Comparison of ENCODE assay signal across 8 cellular contexts in the genomic region with DNA sequence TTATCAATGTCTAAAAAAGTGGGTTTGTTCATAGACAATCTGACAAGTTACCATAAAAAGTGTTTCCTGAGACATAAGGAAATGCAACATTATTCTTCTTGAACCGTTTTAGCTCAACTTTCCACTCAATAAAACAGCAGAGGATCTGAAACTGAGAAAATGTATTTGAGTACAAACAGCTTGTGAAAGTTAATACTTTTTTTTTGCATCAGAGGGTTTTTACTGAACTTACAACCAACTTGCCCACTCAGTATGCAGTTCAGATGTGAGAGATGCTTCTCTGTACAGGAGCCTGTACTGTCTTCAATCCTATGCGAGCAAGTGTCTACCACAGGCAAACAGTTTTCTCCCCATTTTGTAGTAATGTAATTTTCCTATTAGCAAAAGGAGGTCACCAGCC.
ATAC-seq and FAIRE-seq lines count a peak whose summit lies in the region.
"Not testable (repeated sequence)": the region's sequence is repeated elsewhere in the genome, so short reads cannot be mapped to it uniquely, and the experiment has no call there.

No MANE protein-coding gene starts in this region.

- H3K9ac ChIP-seq in BLaER1 treated with 17β-estradiol and CSF1 and Interleukin-3, amounts not matched to agents 10 nM and 100 nM: not testable (repeated sequence)

- peak overlapping the region in 6 of 11 experiments; percentile 5 to 48 (median 46); a peak in 9 of 22 replicates for H3K4me2 ChIP-seq in BLaER1 treated with 17β-estradiol and CSF1 and Interleukin-3, amounts not matched to agents 10 nM and 100 nM

- ATAC-seq in GM18519 (IDR thresholded peaks at IDR 0.05; ENCODE audit: low FRiP score, unreplicated experiment) (peak; percentile 94), GM19372 (IDR thresholded peaks at IDR 0.05; ENCODE audit: low read depth, unreplicated experiment) (peak; percentile 97), GM21447 (IDR thresholded peaks at IDR 0.05; ENCODE audit: unreplicated experiment) (peak; percentile 97), HG02623 (IDR thresholded peaks at IDR 0.05; ENCODE audit: unreplicated experiment) (peak; percentile 92), HG03060 (IDR thresholded peaks at IDR 0.05; ENCODE audit: low read depth, unreplicated experiment) (peak; percentile 81), HG03439 (IDR thresholded peaks at IDR 0.05; ENCODE audit: unreplicated experiment) (peak; percentile 91)

- FAIRE-seq in TTC549 (lab: Jason Lieb, UNC): peak; percentile 3

- not testable (repeated sequence) for H3K4me3 ChIP-seq in BLaER1 treated with 17β-estradiol and CSF1 and Interleukin-3, amounts not matched to agents 10 nM and 100 nM

- not testable (repeated sequence) for H4K20me1 ChIP-seq in BLaER1 treated with 17β-estradiol and CSF1 and Interleukin-3, amounts not matched to agents 10 nM and 100 nM

- H3K27ac ChIP-seq in BLaER1 treated with 17β-estradiol and CSF1 and Interleukin-3, amounts not matched to agents 10 nM and 100 nM: not testable (repeated sequence)

- H3K4me1 ChIP-seq in BLaER1 treated with 17β-estradiol and CSF1 and Interleukin-3, amounts not matched to agents 10 nM and 100 nM: peaks cover 0 to 39% (median 18%) of the 10 kb centered on the region in 10 experiments; a peak in 9 of 20 replicates

- not testable (repeated sequence) for H3K36me3 ChIP-seq in BLaER1 treated with 17β-estradiol and CSF1 and Interleukin-3, amounts not matched to agents 10 nM and 100 nM

- peaks cover 0 to 12% (median 7%) of the 10 kb centered on the region in 11 experiments; a peak in 14 of 22 replicates for H3K9me3 ChIP-seq in BLaER1 treated with 17β-estradiol and CSF1 and Interleukin-3, amounts not matched to agents 10 nM and 100 nM (replicated peaks in 1 of 11)

- H3K27me3 ChIP-seq in BLaER1 treated with 17β-estradiol and CSF1 and Interleukin-3, amounts not matched to agents 10 nM and 100 nM: not testable (repeated sequence)
